17 cellular contexts compared by ENCODE assay signal in genomic region chr12:124504273-124505000, GRCh38.
A peak's percentile ranks its signal among the peaks of the same experiment; 100 is the strongest.
DNase-seq lines count a peak whose midpoint lies in the region; ATAC-seq and TF ChIP-seq lines count a peak whose summit lies in the region.
"Had no signal": no experiment of that assay in that cellular context is flagged by ENCODE, and none has a peak within 500 bp of the region (broad histone marks: within the 10 kb centered on the region; RNA-seq: fewer than 3 reads in every experiment).

No MANE protein-coding gene starts in this region.

- TF ChIP-seq EP300 in gastroesophageal sphincter (IDR thresholded peaks at IDR 0.05) = no peak

- POLR2A ChIA-PET in HEK293 (lab: Yijun Ruan, JAX) (no interaction called here), RWPE1 (lab: Yijun Ruan, JAX; ENCODE audit: low non-redundant PET) (no interaction called here)

- TF ChIP-seq POLR2A in gastroesophageal sphincter (IDR thresholded peaks at IDR 0.05) = no peak

- no peak overlapping the region for H3K9ac ChIP-seq in rectal smooth muscle tissue (ENCODE audit: low read length)

- DNase-seq in RWPE1 (ENCODE audit: low spot score) = no peak
- DNase-seq in OCI-M2 (lab: John Stamatoyannopoulos, UW; ENCODE audit: unreplicated experiment) = no peak
- DNase-seq in EL = no peak
- DNase-seq: activated CD4-positive, alpha-beta memory T cell treated with anti-CD3 and anti-CD28 coated beads, Interleukin-2, amount 10 ng/mL, durations not matched to agents 7 days and 5 days; GOT3; natural killer cell; NCI-H1048; NCI-H345 had no signal

- peaks cover 0 to 3% of the 10 kb centered on the region in 2 experiments; a peak in 1 of 3 replicates for H3K36me3 ChIP-seq in HEK293 (ENCODE audit: control insufficient read depth in 2 of 2, insufficient read depth in 1 of 2, low read length in 2 of 2)
- H3K36me3 ChIP-seq in gastroesophageal sphincter = no peaks in the 10 kb centered on the region
- no peaks in the 10 kb centered on the region for H3K36me3 ChIP-seq in rectal smooth muscle tissue (ENCODE audit: control insufficient read depth, insufficient read depth, low read length)

- H3K4me3 ChIP-seq in HEK293 (ENCODE audit: low read depth, low read length) (no peak overlapping the region), gastroesophageal sphincter (no peak overlapping the region), rectal smooth muscle tissue (ENCODE audit: low read length) (no peak overlapping the region)
- H3K4me3 ChIP-seq: hepatocyte had no signal

- no peak for ATAC-seq in gastroesophageal sphincter
- no peak for ATAC-seq in HG02571 (IDR thresholded peaks at IDR 0.05; ENCODE audit: unreplicated experiment)
- no peak for ATAC-seq in HG03342 (IDR thresholded peaks at IDR 0.05; ENCODE audit: unreplicated experiment)
- ATAC-seq: left lobe of liver; natural killer cell; SK-N-SH treated with all-trans-retinoic acid at 6 μM for 48 hours; stimulated activated effector memory CD8-positive, alpha-beta T cell treated with anti-CD3 and anti-CD28 coated beads, Interleukin-12 subunit alpha, Interleukin-12 subunit beta, amount 100 ng/mL, for 72 hours had no signal

- TF ChIP-seq CTCF in HEK293 (tag by site-specific recombination; IDR thresholded peaks at IDR 0.05) (no peak), RWPE1 (conservative IDR thresholded peaks at IDR 0.05; ENCODE audit: low read depth) (no peak), gastroesophageal sphincter (IDR thresholded peaks at IDR 0.05) (no peak)

- WGBS in gastroesophageal sphincter (ENCODE audit: low coverage in 1 of 2), 2 donors = 56 to 69% methylated on average over 4 to 12 of the region's 14 CpGs

- H3K27me3 ChIP-seq in gastroesophageal sphincter (no peaks in the 10 kb centered on the region), rectal smooth muscle tissue (ENCODE audit: control insufficient read depth, insufficient read depth, low read length) (no peaks in the 10 kb centered on the region)
- H3K27me3 ChIP-seq: hepatocyte had no signal

- CTCF ChIA-PET in HEK293 (lab: Yijun Ruan, JAX) (no interaction called here), RWPE1 (lab: Yijun Ruan, JAX) (no interaction called here)

- H3K27ac ChIP-seq in HEK293 (ENCODE audit: extremely low read depth, low read depth, low read length) = no peak overlapping the region
- H3K27ac ChIP-seq in RWPE1 = peak overlapping the region; percentile 100
- peak overlapping the region in 3 of 4 donors; percentile 82 to 97 (median 84) for H3K27ac ChIP-seq in gastroesophageal sphincter
- peak overlapping the region; percentile 28 for H3K27ac ChIP-seq in rectal smooth muscle tissue (ENCODE audit: low read depth, low read length)
- H3K27ac ChIP-seq: hepatocyte had no signal

- H3K4me1 ChIP-seq in HEK293 (ENCODE audit: control insufficient read depth, insufficient read depth, low read length) (peaks cover 7% of the 10 kb centered on the region), gastroesophageal sphincter (peaks cover 5 to 100% (median 87%) of the 10 kb centered on the region in 3 donors), rectal smooth muscle tissue (ENCODE audit: control insufficient read depth, insufficient read depth, low read length) (peaks cover 56% of the 10 kb centered on the region)

- no peaks in the 10 kb centered on the region for H3K9me3 ChIP-seq in HEK293 (ENCODE audit: control insufficient read depth, insufficient read depth, low read depth, low read length)
- H3K9me3 ChIP-seq in gastroesophageal sphincter = no peaks in the 10 kb centered on the region

TF ChIP-seq in HEK293, 187 proteins besides CTCF, POLR2A, EP300 and RAD21:
- peak; percentile 89 for TF ChIP-seq WT1 (tag by site-specific recombination; IDR thresholded peaks at IDR 0.05)
- peak; percentile 55; the same call in 1 of the 2 replicates for TF ChIP-seq KLF17 (tag by site-specific recombination; IDR thresholded peaks at IDR 0.05)
- 0 out of 2 replicates have a peak, but pooled peaks have one; percentile 53 for TF ChIP-seq ZNF600 (tag by site-specific recombination; IDR thresholded peaks at IDR 0.05)
- no peak for TF ChIP-seq ZBTB48 (tag by site-specific recombination; IDR thresholded peaks at IDR 0.05)
- no peak for TF ChIP-seq KLF8 (tag by site-specific recombination; IDR thresholded peaks at IDR 0.05)
- no peak for TF ChIP-seq ZBTB44 (tag by site-specific recombination; IDR thresholded peaks at IDR 0.05)
- no peak for TF ChIP-seq ZNF449 (tag by site-specific recombination; IDR thresholded peaks at IDR 0.05)
- no peak for TF ChIP-seq ZNF423 (tag by site-specific recombination; IDR thresholded peaks at IDR 0.05)
- TF ChIP-seq ZNF473 (tag by site-specific recombination; IDR thresholded peaks at IDR 0.05) = no peak
- no peak for TF ChIP-seq ZBTB1 (tag by site-specific recombination; IDR thresholded peaks at IDR 0.05)
- no peak for TF ChIP-seq YY1 (tag by site-specific recombination; IDR thresholded peaks at IDR 0.05)
- TF ChIP-seq ZNF791 (tag by site-specific recombination; IDR thresholded peaks at IDR 0.05) = no peak
- no peak for TF ChIP-seq ZXDB (tag by site-specific recombination; IDR thresholded peaks at IDR 0.05)
- TF ChIP-seq ZNF37A (tag by site-specific recombination; IDR thresholded peaks at IDR 0.05) = no peak
- TF ChIP-seq ZBTB21 (tag by site-specific recombination; IDR thresholded peaks at IDR 0.05) = no peak
- no peak for TF ChIP-seq ZFP69B (tag by site-specific recombination; IDR thresholded peaks at IDR 0.05)
- no peak for TF ChIP-seq ZNF112 (tag by site-specific recombination; IDR thresholded peaks at IDR 0.05)
- TF ChIP-seq ZNF768 (tag by site-specific recombination; IDR thresholded peaks at IDR 0.05) = no peak
- TF ChIP-seq ZIC2 (tag by site-specific recombination; IDR thresholded peaks at IDR 0.05) = peak; percentile 95
- no peak for TF ChIP-seq ZEB2 (tag by site-specific recombination; IDR thresholded peaks at IDR 0.05)
- no peak for TF ChIP-seq ZNF350 (tag by site-specific recombination; IDR thresholded peaks at IDR 0.05)
- no peak for TF ChIP-seq ZNF785 (tag by site-specific recombination; IDR thresholded peaks at IDR 0.05)
- TF ChIP-seq REPIN1 (tag by site-specific recombination; IDR thresholded peaks at IDR 0.05; ENCODE audit: low read depth) = no peak
- no peak for TF ChIP-seq ZBTB8A (tag by site-specific recombination; IDR thresholded peaks at IDR 0.05)
- no peak for TF ChIP-seq ZNF747 (tag by site-specific recombination; IDR thresholded peaks at IDR 0.05)
